ENCODE assay signal across 2 cellular contexts in the genomic region with DNA sequence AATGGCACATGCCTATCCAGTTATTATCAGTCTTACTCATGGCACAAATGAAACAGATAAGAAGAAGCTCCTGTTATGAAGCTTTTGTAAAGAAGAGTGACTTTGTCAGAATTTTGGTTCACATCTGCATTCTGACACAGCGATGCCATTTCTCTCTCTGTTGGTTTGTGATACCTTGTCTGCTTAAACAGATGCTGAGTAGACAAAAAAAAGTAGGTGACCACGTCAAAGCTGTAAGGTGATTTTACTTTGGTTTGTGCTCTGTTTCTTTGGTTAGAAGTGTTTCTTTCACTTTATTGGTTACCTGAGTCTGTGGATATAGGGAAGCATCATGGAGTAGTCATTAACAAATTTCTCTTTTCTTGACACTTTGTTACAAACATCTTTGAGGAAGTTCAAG.
TF ChIP-seq lines count a peak whose summit lies in the region.

No MANE protein-coding gene starts in this region.

TF ChIP-seq in HepG2, 621 proteins besides CTCF, POLR2A, EP300 and RAD21:
- TF ChIP-seq MAFK (conservative IDR thresholded peaks at IDR 0.05 in 1 of 2, IDR thresholded peaks at IDR 0.05 in 1 of 2; ENCODE audit: low read length in 2 of 2) (peak; percentile 86 to 92), ZNF773 (CRISPR knock-in tag; IDR thresholded peaks at IDR 0.05; ENCODE audit: borderline replicate concordance) (no peak), MAFF (IDR thresholded peaks at IDR 0.05; ENCODE audit: low read depth, low read length) (peak; percentile 91)
- TF ChIP-seq, protein P1, sequence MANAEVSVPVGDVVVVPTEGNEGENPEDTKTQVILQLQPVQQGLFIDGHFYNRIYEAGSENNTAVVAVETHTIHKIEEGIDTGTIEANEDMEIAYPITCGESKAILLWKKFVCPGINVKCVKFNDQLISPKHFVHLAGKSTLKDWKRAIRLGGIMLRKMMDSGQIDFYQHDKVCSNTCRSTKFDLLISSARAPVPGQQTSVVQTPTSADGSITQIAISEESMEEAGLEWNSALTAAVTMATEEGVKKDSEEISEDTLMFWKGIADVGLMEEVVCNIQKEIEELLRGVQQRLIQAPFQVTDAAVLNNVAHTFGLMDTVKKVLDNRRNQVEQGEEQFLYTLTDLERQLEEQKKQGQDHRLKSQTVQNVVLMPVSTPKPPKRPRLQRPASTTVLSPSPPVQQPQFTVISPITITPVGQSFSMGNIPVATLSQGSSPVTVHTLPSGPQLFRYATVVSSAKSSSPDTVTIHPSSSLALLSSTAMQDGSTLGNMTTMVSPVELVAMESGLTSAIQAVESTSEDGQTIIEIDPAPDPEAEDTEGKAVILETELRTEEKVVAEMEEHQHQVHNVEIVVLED (CRISPR knock-in tag; IDR thresholded peaks at IDR 0.05; ENCODE audit: borderline replicate concordance): no peak

TF ChIP-seq in IMR-90, 13 proteins besides CTCF, POLR2A, EP300 and RAD21:
- TF ChIP-seq FOS (IDR thresholded peaks at IDR 0.05; ENCODE audit: low read depth, low read length) (no peak), SMC3 (IDR thresholded peaks at IDR 0.05; ENCODE audit: low read depth, low read length) (no peak), MAFK (IDR thresholded peaks at IDR 0.05; ENCODE audit: low read depth, low read length) (peak; percentile 86), BHLHE40 (IDR thresholded peaks at IDR 0.05; ENCODE audit: low read depth, low read length) (no peak), CEBPB (IDR thresholded peaks at IDR 0.05; ENCODE audit: low read depth, low read length) (no peak)
- TF ChIP-seq, protein P2, sequence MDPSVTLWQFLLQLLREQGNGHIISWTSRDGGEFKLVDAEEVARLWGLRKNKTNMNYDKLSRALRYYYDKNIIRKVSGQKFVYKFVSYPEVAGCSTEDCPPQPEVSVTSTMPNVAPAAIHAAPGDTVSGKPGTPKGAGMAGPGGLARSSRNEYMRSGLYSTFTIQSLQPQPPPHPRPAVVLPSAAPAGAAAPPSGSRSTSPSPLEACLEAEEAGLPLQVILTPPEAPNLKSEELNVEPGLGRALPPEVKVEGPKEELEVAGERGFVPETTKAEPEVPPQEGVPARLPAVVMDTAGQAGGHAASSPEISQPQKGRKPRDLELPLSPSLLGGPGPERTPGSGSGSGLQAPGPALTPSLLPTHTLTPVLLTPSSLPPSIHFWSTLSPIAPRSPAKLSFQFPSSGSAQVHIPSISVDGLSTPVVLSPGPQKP (IDR thresholded peaks at IDR 0.05; ENCODE audit: borderline replicate concordance, low read depth, low read length): no peak
